In genomic region chr6:119299694-119300093, GRCh38 we compare ENCODE assay signal across 24 cellular contexts. TPM values are rescaled to one million over a fixed set of nuclear protein-coding genes. Genes with fewer than 3 reads are reported as not detected.
A peak's percentile ranks its signal among the peaks of the same experiment; 100 is the strongest.
DNase-seq lines count a peak whose midpoint lies in the region; ATAC-seq, FAIRE-seq and TF ChIP-seq lines count a peak whose summit lies in the region.
"Had no signal": no experiment of that assay in that cellular context is flagged by ENCODE, and none has a peak within 500 bp of the region (broad histone marks: within the 10 kb centered on the region; RNA-seq: fewer than 3 reads in every experiment).

No MANE protein-coding gene starts in this region.

- TF ChIP-seq EP300 in HepG2 (IDR thresholded peaks at IDR 0.05; ENCODE audit: low read depth in 2 of 2, low read length in 2 of 2) = no peak
- no peak for TF ChIP-seq EP300 in HepG2 (CRISPR knock-in tag; IDR thresholded peaks at IDR 0.05; ENCODE audit: borderline replicate concordance)

- H3K4me1 ChIP-seq in HepG2 (ENCODE audit: insufficient read depth, low read length) (peaks cover 23% of the 10 kb centered on the region), right lobe of liver (peaks cover 0 to 25% (median 8%) of the 10 kb centered on the region in 4 donors), HCT116 (ENCODE audit: control insufficient read depth in 1 of 2, insufficient read depth in 2 of 2, low read length in 2 of 2) (no peaks in the 10 kb centered on the region)
- H3K4me1 ChIP-seq: BLaER1 had no signal

- in situ Hi-C loops in HepG2 (cut with HindIII; ENCODE audit: extremely low pct_ligation_motif_present, low pct_unique_long_range_greater_than_20kb) = no loop called here

- intact Hi-C loops in HepG2 (cut with micrococcal nuclease; ENCODE audit: unreplicated experiment) (no loop called here), right lobe of liver (cut with DNase I) (no loop called here), HCT116 (cut with micrococcal nuclease) (no loop called here), left cardiac atrium (cut with DNase I) (no loop called here)

- H2AFZ ChIP-seq in HepG2 (ENCODE audit: low read length) (no peak overlapping the region), HCT116 (ENCODE audit: low read depth, low read length, poor library complexity, severe bottlenecking) (no peak overlapping the region)

- POLR2A ChIA-PET in HepG2 (lab: Yijun Ruan, JAX) = interaction anchor here (1.4 kb wide), 1 partner anchor 17 kb away, joined by 3 read pairs; no protein-coding TSS in a partner anchor
- POLR2A ChIA-PET in HCT116 (lab: Charles Lee) = no interaction called here

- TF ChIP-seq RAD21 in HepG2 (CRISPR knock-in tag; IDR thresholded peaks at IDR 0.05) (no peak), HCT116 (IDR thresholded peaks at IDR 0.05; ENCODE audit: low read depth) (no peak)

- no peak for FAIRE-seq in HepG2 (lab: Jason Lieb, UNC)
- FAIRE-seq: GM12878, GM19239 had no signal

- H4K20me1 ChIP-seq in HepG2 (ENCODE audit: insufficient read depth, low read length) (peaks cover 63% of the 10 kb centered on the region), HCT116 (ENCODE audit: insufficient read depth) (no peaks in the 10 kb centered on the region)
- H4K20me1 ChIP-seq: BLaER1 had no signal

- WGBS in HepG2 (ENCODE audit: low lambda C conversion rate) = 96% methylated on average over 2 of the region's 2 CpGs
- WGBS in right lobe of liver (ENCODE audit: insufficient coverage, low coverage, low lambda C conversion rate, missing lambda C conversion rate) = 88% methylated on average over 2 of the region's 2 CpGs

- RAD21 ChIA-PET in HCT116 (lab: Charles Lee; ENCODE audit: low non-redundant PET in 1 of 2, low total read pairs in 2 of 2, uncharacterized antibody in 2 of 2, unreplicated experiment in 2 of 2) = no interaction called here

- CTCF ChIA-PET in HepG2 (lab: Yijun Ruan, JAX; ENCODE audit: low intra/inter-chr PET ratio, low total read pairs) = no interaction called here
- CTCF ChIA-PET in HCT116 (lab: Charles Lee) = no interaction called here

- no peaks in the 10 kb centered on the region; the same call in 1 of the 2 replicates for H3K9me2 ChIP-seq in HCT116 (ENCODE audit: insufficient read depth)

- H3K79me2 ChIP-seq in HepG2 (ENCODE audit: insufficient read depth, low read length) (peaks cover 85% of the 10 kb centered on the region), HCT116 (ENCODE audit: insufficient read depth, low read length) (no peaks in the 10 kb centered on the region)

- TF ChIP-seq POLR2A in HepG2 (IDR thresholded peaks at IDR 0.05; ENCODE audit: insufficient read depth in 1 of 2, low read depth in 2 of 2, low read length in 2 of 2) (no peak), right lobe of liver (IDR thresholded peaks at IDR 0.05) (no peak), HCT116 (IDR thresholded peaks at IDR 0.05; ENCODE audit: borderline replicate concordance, extremely low read depth, insufficient read depth, insufficient read length) (no peak)

- H3K4me3 ChIP-seq in HepG2 (replicated peaks in 1 of 3; ENCODE audit: insufficient read depth in 1 of 3, low read depth in 2 of 3, low read length in 3 of 3) (no peak overlapping the region), right lobe of liver (no peak overlapping the region), HCT116 (replicated peaks in 1 of 2; ENCODE audit: low read depth in 1 of 2, low read length in 2 of 2) (no peak overlapping the region)
- H3K4me3 ChIP-seq: BLaER1, GM12878 had no signal

- H3K27me3 ChIP-seq in HepG2 (ENCODE audit: control insufficient read depth in 1 of 2, insufficient read depth in 2 of 2, low read length in 2 of 2) (no peaks in the 10 kb centered on the region), right lobe of liver (no peaks in the 10 kb centered on the region), HCT116 (ENCODE audit: insufficient read depth, low read length) (no peaks in the 10 kb centered on the region)
- H3K27me3 ChIP-seq: BE2C, BLaER1 had no signal

- H3K27ac ChIP-seq in HepG2 (ENCODE audit: extremely low read length, insufficient read depth, low read length) = no peak overlapping the region
- no peak overlapping the region for H3K27ac ChIP-seq in right lobe of liver
- H3K27ac ChIP-seq in HCT116 (ENCODE audit: low read depth, low read length) = no peak overlapping the region
- H3K27ac ChIP-seq: BLaER1 had no signal

- H3K9me3 ChIP-seq in HepG2 (ENCODE audit: low read length) (no peaks in the 10 kb centered on the region), right lobe of liver (no peaks in the 10 kb centered on the region), HCT116 (ENCODE audit: control insufficient read depth in 1 of 2, insufficient read depth in 1 of 2, low read depth in 1 of 2, low read length in 2 of 2) (no peaks in the 10 kb centered on the region)
- H3K9me3 ChIP-seq: BE2C, BLaER1 had no signal

- BruUV-seq in HepG2 (replicated peaks; lab: Mats Ljungman, UMichigan) = no TSS peak
- BruUV-seq in HCT116 (replicated peaks; lab: Mats Ljungman, UMichigan) = TSS peak; percentile 14

- H3K4me2 ChIP-seq in HepG2 (ENCODE audit: low read depth, low read length) = no peak overlapping the region
- no peak overlapping the region for H3K4me2 ChIP-seq in HCT116 (ENCODE audit: low read length)
- H3K4me2 ChIP-seq: BLaER1 had no signal

- TF ChIP-seq CTCF in HepG2 (CRISPR knock-in tag; IDR thresholded peaks at IDR 0.05) (no peak), right lobe of liver (IDR thresholded peaks at IDR 0.05) (no peak), HCT116 (IDR thresholded peaks at IDR 0.05 in 2 of 3, conservative IDR thresholded peaks at IDR 0.05 in 1 of 3; ENCODE audit: borderline replicate concordance in 1 of 3, insufficient read depth in 1 of 3, low read depth in 2 of 3, low read length in 2 of 3) (no peak)

- ATAC-seq in HepG2 = no peak
- no peak for ATAC-seq in right lobe of liver
- no peak for ATAC-seq in HCT116
- ATAC-seq in left cardiac atrium = no peak
- ATAC-seq: GM12878 had no signal

- peaks cover 31 to 84% of the 10 kb centered on the region in 2 experiments for H3K36me3 ChIP-seq in HepG2 (replicated peaks in 1 of 2; ENCODE audit: control insufficient read depth in 1 of 2, insufficient read depth in 2 of 2, low read length in 2 of 2)
- H3K36me3 ChIP-seq in right lobe of liver = peaks cover 0 to 7% (median 5%) of the 10 kb centered on the region in 4 donors
- H3K36me3 ChIP-seq in HCT116 (ENCODE audit: control insufficient read depth in 1 of 2, insufficient read depth in 2 of 2, low read length in 2 of 2) = peaks cover 2 to 19% of the 10 kb centered on the region in 2 experiments; a peak in 2 of 4 replicates
- H3K36me3 ChIP-seq: BLaER1 had no signal

- H3K9ac ChIP-seq in HepG2 (ENCODE audit: insufficient read depth, low read depth, low read length) (no peak overlapping the region), HCT116 (ENCODE audit: low read length) (no peak overlapping the region)
- H3K9ac ChIP-seq: BLaER1 had no signal

- DNase-seq in HepG2 (ENCODE audit: low spot score) = no peak
- no peak for DNase-seq in right lobe of liver
- no peak for DNase-seq in HCT116 (ENCODE audit: low read depth, low spot score)
- no peak for DNase-seq in left cardiac atrium
- no peak for DNase-seq in NCI-H2227 treated with DMSO at 0.1 percent for 48 hours (lab: John Stamatoyannopoulos, UW)
- DNase-seq: 8988T; ACHN; BE2C; C1 segment of cervical spinal cord; CD4-positive, alpha-beta memory T cell; CD4-positive, CD25-positive, alpha-beta regulatory T cell; CD8-positive, alpha-beta memory T cell; COR-L47; DMS 273 treated with DMSO at 0.1 percent for 48 hours; DMS153; DMS53; DMS79; DND-41; EL; GDM1 had no signal

TF ChIP-seq in HepG2, 621 proteins besides CTCF, POLR2A, EP300 and RAD21 (continues in another document):
- TF ChIP-seq RBM22 (optimal IDR thresholded peaks at IDR 0.05; ENCODE audit: low read length) (peak; percentile 99), GZF1 (CRISPR knock-in tag; IDR thresholded peaks at IDR 0.05) (no peak)

TF ChIP-seq in HCT116, 20 proteins besides CTCF, POLR2A, EP300 and RAD21 (continues in another document):
- no peak for TF ChIP-seq EGR1 (IDR thresholded peaks at IDR 0.05; ENCODE audit: low read depth)
- no peak for TF ChIP-seq CBX3 (IDR thresholded peaks at IDR 0.05; ENCODE audit: low read depth)

RNA-seq across cellular contexts. Expression of gene MAN1A1, which starts 49.9 kb away (rescaled TPM):
- total RNA-seq in HepG2 (2016; rRNA removed; fragmentation: Illumina TruSeq; extraction: Trizol) = 98.7 and 156 TPM in 2 replicates
- total RNA-seq in HepG2 (2016; cell fraction: cytosol; rRNA removed; fragmentation: Illumina TruSeq; extraction: Trizol; ENCODE audit: low read depth) = 8.0 and 9.3 TPM in 2 replicates
- total RNA-seq in HepG2 (2016; cell fraction: insoluble cytoplasmic fraction; rRNA removed; fragmentation: Illumina TruSeq; extraction: Trizol) = 92.1 and 154 TPM in 2 replicates
- 35.4 and 40.1 TPM in 2 replicates for total RNA-seq in HepG2 (2016; cell fraction: membrane; rRNA removed; fragmentation: Illumina TruSeq; extraction: Trizol)
- total RNA-seq in HepG2 (2016; cell fraction: nucleus; rRNA removed; fragmentation: Illumina TruSeq; extraction: Trizol) = 183 and 203 TPM in 2 replicates
- polyA plus RNA-seq in HepG2 (2011; rRNA removed) = 192 and 236 TPM in 2 replicates
- 99.8 and 148 TPM in 2 replicates for polyA plus RNA-seq in HepG2 (2011; cell fraction: cytosol; rRNA removed)
- 62.7 and 77.6 TPM in 2 replicates for polyA plus RNA-seq in HepG2 (2011; cell fraction: nucleus; rRNA removed)
- 214 and 224 TPM in 2 replicates for polyA plus RNA-seq in HepG2 (2012)
- 6.6 and 6.7 TPM in 2 replicates for polyA plus RNA-seq in HepG2 (2016; cell fraction: cytosol; fragmentation: Illumina TruSeq; extraction: Trizol; ENCODE audit: low read depth)
- polyA plus RNA-seq in HepG2 (2016; cell fraction: insoluble cytoplasmic fraction; fragmentation: Illumina TruSeq; extraction: Trizol; ENCODE audit: low read depth) = 106 and 111 TPM in 2 replicates
- 19.3 and 22.4 TPM in 2 replicates for polyA plus RNA-seq in HepG2 (2016; cell fraction: membrane; fragmentation: Illumina TruSeq; extraction: Trizol; ENCODE audit: low read depth)
- polyA plus RNA-seq in HepG2 (2016; cell fraction: nucleus; fragmentation: Illumina TruSeq; extraction: Trizol; ENCODE audit: insufficient read depth, low read depth) = 218 and 229 TPM in 2 replicates
- polyA minus RNA-seq in HepG2 (2011; rRNA and poly(A)+ RNA removed; ENCODE audit: low replicate concordance) = 0.70 and 113 TPM in 2 replicates
- polyA minus RNA-seq in HepG2 (2011; cell fraction: cytosol; rRNA and poly(A)+ RNA removed) = 203 TPM in 2 replicates
- 222 and 223 TPM in 2 replicates for polyA minus RNA-seq in HepG2 (2011; cell fraction: nucleus; rRNA and poly(A)+ RNA removed)
- 100 to 1,000 TPM; 109 to 191 (median 139) TPM for total RNA-seq in right lobe of liver
- 46.0 TPM for total RNA-seq in HCT116 (2021; ENCODE audit: unreplicated experiment)
- polyA plus RNA-seq in HCT116 (2012) = 8.9 and 9.9 TPM in 2 replicates
- total RNA-seq in left cardiac atrium = 10 to 100 TPM; 30.3 to 45.0 TPM
- total RNA-seq: G401 had no signal
